In genomic region chrX:14529288-14529989, GRCh38 we compare ENCODE assay signal across 9 cellular contexts. TPM values are rescaled to one million over a fixed set of nuclear protein-coding genes. Genes with fewer than 3 reads are reported as not detected.
DNase-seq lines count a peak whose midpoint lies in the region; ATAC-seq and TF ChIP-seq lines count a peak whose summit lies in the region.
"Had no signal": no experiment of that assay in that cellular context is flagged by ENCODE, and none has a peak within 500 bp of the region (broad histone marks: within the 10 kb centered on the region; RNA-seq: fewer than 3 reads in every experiment).

Gene GLRA2 (plus strand): TSS chrX:14529536. CDS start chrX:14530058, 522 bp downstream.

- in situ Hi-C loops in Caki2 (cut with HindIII; ENCODE audit: low pct_unique_long_range_greater_than_20kb, low sequenced_read_pairs), result no loop called here

- 0% methylated on average over 4 to 8 of the region's 17 CpGs for WGBS in mesodermal cell (ENCODE audit: insufficient coverage in 2 of 2), 2 experiments
- WGBS in spleen, 5 donors, result 5 to 25% (median 10%) methylated on average over 17 of the region's 17 CpGs

- TF ChIP-seq CTCF in brain (conservative IDR thresholded peaks at IDR 0.05), result no peak
- TF ChIP-seq CTCF in spleen (IDR thresholded peaks at IDR 0.05 in 8 of 11, conservative IDR thresholded peaks at IDR 0.05 in 3 of 11), result no peak

- H3K9me3 Mint-ChIP-seq in brain, result no peaks in the 10 kb centered on the region

- no peak within 1 kb of the TSS for H3K27ac ChIP-seq in mesodermal cell (ENCODE audit: low read depth, low read length, severe bottlenecking)
- H3K27ac ChIP-seq in spleen, result no peak within 1 kb of the TSS

- H3K36me3 Mint-ChIP-seq in brain, result no peaks in the 10 kb centered on the region

- peaks cover 4% of the 10 kb centered on the region for H3K4me1 Mint-ChIP-seq in brain

- peak within 1 kb of the TSS; percentile 4 to 93 (median 89) for H3K27ac Mint-ChIP-seq in brain

- H3K4me3 Mint-ChIP-seq in brain, result peak within 1 kb of the TSS; percentile 82 to 95 (median 87)

- no peaks in the 10 kb centered on the region for H3K36me3 ChIP-seq in mesodermal cell (ENCODE audit: control insufficient read depth, insufficient read depth, low read length)
- H3K36me3 ChIP-seq in spleen, result no peaks in the 10 kb centered on the region

- DNase-seq in Caki2 (ENCODE audit: low read depth) (peak; percentile 28), HuH-7 (ENCODE audit: low spot score) (peak; percentile 4), inferior parietal cortex (ENCODE audit: extremely low spot score) (no peak), HuH-7.5 (ENCODE audit: low spot score) (no peak), spleen (no peak)

- no peaks in the 10 kb centered on the region for H3K27me3 Mint-ChIP-seq in brain

- H3K27me3 ChIP-seq in spleen (replicated peaks in 1 of 7), result peaks cover 0 to 28% (median 0%) of the 10 kb centered on the region in 7 donors

- ATAC-seq in GM18858 (IDR thresholded peaks at IDR 0.05; ENCODE audit: unreplicated experiment), result no peak

- H3K4me1 ChIP-seq in mesodermal cell (ENCODE audit: control insufficient read depth, insufficient read depth, low read length, poor library complexity, severe bottlenecking) (no peaks in the 10 kb centered on the region), spleen (no peaks in the 10 kb centered on the region)

- no peak for TF ChIP-seq POLR2A in spleen (IDR thresholded peaks at IDR 0.05)

- H3K9me3 ChIP-seq in mesodermal cell (ENCODE audit: control insufficient read depth, low read length), result no peaks in the 10 kb centered on the region
- no peaks in the 10 kb centered on the region for H3K9me3 ChIP-seq in spleen

- intact Hi-C loops in spleen (cut with DNase I; ENCODE audit: low total_unique reads), result no loop called here

- H3K4me3 ChIP-seq in mesodermal cell (ENCODE audit: extremely low read depth, insufficient read depth, low read length, poor library complexity, severe bottlenecking) (peak within 1 kb of the TSS; percentile 16), spleen (no peak within 1 kb of the TSS)

RNA-seq across cellular contexts. Expression of gene GLRA2, which starts in this region (rescaled TPM):
- 1.1 and 1.3 TPM in 2 replicates for total RNA-seq in Caki2 (2014; rRNA removed; shearing (Covaris generic); ENCODE audit: low replicate concordance)
- 0.27 TPM for polyA plus RNA-seq in brain (ENCODE audit: insufficient read depth, low read depth, low replicate concordance)
- 0.37 TPM for polyA plus RNA-seq in mesodermal cell (2013, experiment 1 of 2)
- polyA plus RNA-seq in mesodermal cell (2013, experiment 2 of 2), result not detected
- total RNA-seq in spleen, result not detected
- not detected for polyA plus RNA-seq in spleen
- polyA plus RNA-seq: esophagus had no signal

Comparison
In these comparisons a context has a peak if more than half of its experiments do, and no peak if none do; other contexts are left out.
1. DNase-seq: peak in Caki2 (single experiment) and HuH-7 (single experiment); none in inferior parietal cortex (single experiment), HuH-7.5 (single experiment) and spleen (single experiment).